19 cellular contexts compared by ENCODE assay signal in genomic region chr15:78997981-78998499, GRCh38. TPM values are rescaled to one million over a fixed set of nuclear protein-coding genes. Genes with fewer than 3 reads are reported as not detected.
DNase-seq lines count a peak whose midpoint lies in the region; ATAC-seq, FAIRE-seq and TF ChIP-seq lines count a peak whose summit lies in the region.
"Had no signal": no experiment of that assay in that cellular context is flagged by ENCODE, and none has a peak within 500 bp of the region (broad histone marks: within the 10 kb centered on the region; RNA-seq: fewer than 3 reads in every experiment).

No MANE protein-coding gene starts in this region.

- H3K36me3 Mint-ChIP-seq in MCF 10A (ENCODE audit: insufficient read depth, unreplicated experiment) (no peaks in the 10 kb centered on the region), HFFc6 (ENCODE audit: low read depth) (no peaks in the 10 kb centered on the region)
- H3K36me3 Mint-ChIP-seq: CD4-positive, alpha-beta memory T cell had no signal

- H3K4me3 Mint-ChIP-seq in MCF 10A (ENCODE audit: unreplicated experiment), result no peak overlapping the region
- no peak overlapping the region for H3K4me3 Mint-ChIP-seq in HFFc6
- H3K4me3 Mint-ChIP-seq: CD4-positive, alpha-beta memory T cell had no signal

- H3K4me3 ChIP-seq in breast epithelium (no peak overlapping the region), H7 (ENCODE audit: insufficient read depth, low read depth, low read length) (no peak overlapping the region)

- no peak for TF ChIP-seq CTCF in breast epithelium (IDR thresholded peaks at IDR 0.05)
- TF ChIP-seq CTCF in MCF 10A (IDR thresholded peaks at IDR 0.05; ENCODE audit: unreplicated experiment), result no peak
- TF ChIP-seq CTCF in HFFc6 (IDR thresholded peaks at IDR 0.05), result no peak

- TF ChIP-seq POLR2A in breast epithelium (IDR thresholded peaks at IDR 0.05) (no peak), GM12892 (IDR thresholded peaks at IDR 0.05; ENCODE audit: low read depth, low read length) (no peak)

- intact Hi-C loops in breast epithelium (cut with DNase I; ENCODE audit: low total_unique reads) (no loop called here), MCF 10A (cut with micrococcal nuclease) (no loop called here)

- no TSS peak for BruUV-seq in MCF 10A (replicated peaks; lab: Mats Ljungman, UMichigan)

- ATAC-seq in esophagus mucosa, result no peak

- H3K27ac Mint-ChIP-seq in MCF 10A (ENCODE audit: low read depth, unreplicated experiment) (no peak overlapping the region), HFFc6 (no peak overlapping the region)
- H3K27ac Mint-ChIP-seq: CD4-positive, alpha-beta memory T cell had no signal

- POLR2A ChIA-PET in MCF 10A (lab: Yijun Ruan, JAX), result no interaction called here

- no peaks in the 10 kb centered on the region for H3K27me3 Mint-ChIP-seq in MCF 10A (ENCODE audit: insufficient read depth, unreplicated experiment)
- H3K27me3 Mint-ChIP-seq in HFFc6 (ENCODE audit: insufficient read depth), result peaks cover 2% of the 10 kb centered on the region; the same call in 1 of the 2 replicates
- H3K27me3 Mint-ChIP-seq: CD4-positive, alpha-beta memory T cell had no signal

- FAIRE-seq in GM12892 (lab: Jason Lieb, UNC), result no peak
- FAIRE-seq: D721Med, GM12891, H1 had no signal

- H3K9me3 ChIP-seq in breast epithelium, result no peaks in the 10 kb centered on the region

- no peaks in the 10 kb centered on the region for H3K27me3 ChIP-seq in breast epithelium
- H3K27me3 ChIP-seq in H7 (ENCODE audit: control insufficient read depth, insufficient read depth, low read length), result no peaks in the 10 kb centered on the region

- DNase-seq in breast epithelium (ENCODE audit: low spot score in 2 of 2) (no peak), MCF 10A (ENCODE audit: unreplicated experiment) (no peak), cerebellum (ENCODE audit: low spot score) (peak; percentile 30), lung microvascular endothelial cell (ENCODE audit: low read depth in 2 of 2) (peak; percentile 21 to 31), H7 (no peak), HFFc6 (no peak), GM12892 (ENCODE audit: insufficient read length) (no peak)
- DNase-seq: 8988T; CD4-positive, alpha-beta memory T cell; DMS79; Karpas-422; NCI-H1105 treated with DMSO at 0.1 percent for 48 hours; NCI-H1694 treated with DMSO at 0.1 percent for 48 hours; NCI-H446 treated with DMSO at 0.1 percent for 48 hours; NCI-H748 treated with DMSO at 0.1 percent for 48 hours had no signal

- H3K4me1 ChIP-seq in breast epithelium, result no peaks in the 10 kb centered on the region

- CTCF ChIA-PET in MCF 10A (lab: Yijun Ruan, JAX), result interaction anchor here (0.6 to 2.0 kb wide), 5 partner anchors 10 to 437 kb away, joined by 3 to 8 read pairs (median 3); no protein-coding TSS in a partner anchor

- no peaks in the 10 kb centered on the region for H3K9me3 Mint-ChIP-seq in MCF 10A (ENCODE audit: unreplicated experiment)
- no peaks in the 10 kb centered on the region for H3K9me3 Mint-ChIP-seq in HFFc6

- H3K4me1 Mint-ChIP-seq in MCF 10A (ENCODE audit: insufficient read depth, unreplicated experiment), result peaks cover 4% of the 10 kb centered on the region
- H3K4me1 Mint-ChIP-seq in HFFc6 (ENCODE audit: low read depth), result peaks cover 11% of the 10 kb centered on the region
- H3K4me1 Mint-ChIP-seq: CD4-positive, alpha-beta memory T cell had no signal

- H3K27ac ChIP-seq in breast epithelium, result peak overlapping the region; percentile 48 to 71

- H3K36me3 ChIP-seq in breast epithelium (no peaks in the 10 kb centered on the region), H7 (replicated peaks; ENCODE audit: control insufficient read depth, insufficient read depth, low read length) (no peaks in the 10 kb centered on the region)

RNA-seq across cellular contexts. Expression of gene CTSH, which starts 53.2 kb away (rescaled TPM):
- total RNA-seq in breast epithelium (100 to 1,000 TPM; 158 to 272 (median 163) TPM), MCF 10A (2022) (12.5 and 14.4 TPM in 2 replicates), cerebellum (8.6 TPM), lung microvascular endothelial cell (33.3 and 55.6 TPM in 2 replicates), esophagus mucosa (56.4 TPM)
- total RNA-seq in H7 (2014; rRNA removed; shearing (Covaris generic)), result 16.9 and 17.1 TPM in 2 replicates
- total RNA-seq in HFFc6 (2021; fragmentation: NEBNext Ultra II Directional; extraction: Animal tissue kit (Norgen Biotek cat#: 25700)), result under 1 TPM in 5 of 6 experiments, not detected in 1; 0.20 to 0.53 (median 0.38) TPM
- polyA plus RNA-seq in GM12892 (2012; ENCODE audit: missing spikeins), result 424 TPM

Comparison
In these comparisons a context has a peak if more than half of its experiments do, and no peak if none do; other contexts are left out.
1. DNase-seq: peak in cerebellum (single experiment) and lung microvascular endothelial cell (2 of 2); none in breast epithelium (0 of 2), MCF 10A (single experiment), H7 (single experiment), HFFc6 (single experiment) and GM12892 (single experiment).